Comparison of ENCODE assay signal across 20 cellular contexts in genomic region chr10:11827414-11827813, GRCh38. TPM values are rescaled to one million over a fixed set of nuclear protein-coding genes. Genes with fewer than 3 reads are reported as not detected.
DNase-seq lines count a peak whose midpoint lies in the region; ATAC-seq and TF ChIP-seq lines count a peak whose summit lies in the region.
"Had no signal": no experiment of that assay in that cellular context is flagged by ENCODE, and none has a peak within 500 bp of the region (broad histone marks: within the 10 kb centered on the region; RNA-seq: fewer than 3 reads in every experiment).

No MANE protein-coding gene starts in this region.

- H3K27me3 ChIP-seq in PC-3 (ENCODE audit: low read length) (no peaks in the 10 kb centered on the region), right lobe of liver (no peaks in the 10 kb centered on the region), trophoblast cell (ENCODE audit: insufficient read depth, low read length) (no peaks in the 10 kb centered on the region), Karpas-422 (ENCODE audit: low read length) (no peaks in the 10 kb centered on the region), body of pancreas (no peaks in the 10 kb centered on the region)

- no peak overlapping the region for H2AK5ac ChIP-seq in trophoblast cell (ENCODE audit: low read length)

- TF ChIP-seq CTCF in PC-3 (conservative IDR thresholded peaks at IDR 0.05; ENCODE audit: low read depth, low read length) (no peak), right lobe of liver (IDR thresholded peaks at IDR 0.05) (no peak), body of pancreas (IDR thresholded peaks at IDR 0.05) (no peak)

- H3K9me3 ChIP-seq in PC-3 (ENCODE audit: low read length) (no peaks in the 10 kb centered on the region), right lobe of liver (no peaks in the 10 kb centered on the region), trophoblast cell (ENCODE audit: insufficient read depth, low read depth, low read length) (no peaks in the 10 kb centered on the region), Karpas-422 (ENCODE audit: low read length) (no peaks in the 10 kb centered on the region), body of pancreas (no peaks in the 10 kb centered on the region)
- H3K9me3 ChIP-seq: A549 had no signal

- H3K14ac ChIP-seq in trophoblast cell (ENCODE audit: low read length), result no peak overlapping the region

- H4K91ac ChIP-seq in trophoblast cell (ENCODE audit: low read depth, low read length), result no peak overlapping the region

- H3K9me2 ChIP-seq in PC-3 (replicated peaks; ENCODE audit: low read length) (no peaks in the 10 kb centered on the region), Karpas-422 (replicated peaks; ENCODE audit: insufficient read depth, low read length) (no peaks in the 10 kb centered on the region)

- ATAC-seq in PC-3 (no peak), left lobe of liver (peak; percentile 19), right lobe of liver (peak in 3 of 4 donors; percentile 4 to 35 (median 8)), GM18907 (IDR thresholded peaks at IDR 0.05; ENCODE audit: unreplicated experiment) (no peak), GM19351 (IDR thresholded peaks at IDR 0.05; ENCODE audit: unreplicated experiment) (no peak), body of pancreas (no peak)
- ATAC-seq: A549, GM23338, HCT116 had no signal

- no peak overlapping the region for H4K12ac ChIP-seq in trophoblast cell (ENCODE audit: low read depth, low read length)

- H3K4me1 ChIP-seq in PC-3 (ENCODE audit: insufficient read depth, low read length) (peaks cover 32% of the 10 kb centered on the region), right lobe of liver (peaks cover 0 to 59% (median 12%) of the 10 kb centered on the region in 4 donors), trophoblast cell (ENCODE audit: control insufficient read depth in 1 of 2, insufficient read depth in 2 of 2, low read length in 2 of 2) (peaks cover 8 to 9% of the 10 kb centered on the region in 2 experiments), Karpas-422 (ENCODE audit: low read length) (peaks cover 12% of the 10 kb centered on the region), body of pancreas (peaks cover 54% of the 10 kb centered on the region)

- H3K9ac ChIP-seq in PC-3 (ENCODE audit: low read length) (no peak overlapping the region), trophoblast cell (ENCODE audit: low read length) (no peak overlapping the region), Karpas-422 (ENCODE audit: low read length) (no peak overlapping the region)

- H3K27ac ChIP-seq in PC-3 (ENCODE audit: low read length) (no peak overlapping the region), right lobe of liver (peak overlapping the region; percentile 95 to 97 (median 96)), trophoblast cell (ENCODE audit: low read depth, low read length) (no peak overlapping the region), Karpas-422 (ENCODE audit: low read length) (no peak overlapping the region), body of pancreas (no peak overlapping the region)
- H3K27ac ChIP-seq: A549 had no signal

- no peak overlapping the region for H3K23ac ChIP-seq in trophoblast cell (ENCODE audit: low read length)

- H3K4me3 ChIP-seq in PC-3 (ENCODE audit: low read length) (peak overlapping the region; percentile 15; the same call in 1 of the 2 replicates), right lobe of liver (peak overlapping the region in 2 of 3 donors; percentile 23 to 83), trophoblast cell (ENCODE audit: low read depth, low read length) (no peak overlapping the region), Karpas-422 (ENCODE audit: low read length) (no peak overlapping the region), body of pancreas (no peak overlapping the region)
- H3K4me3 ChIP-seq: A549, GM23338 had no signal

- 25% methylated on average over 5 of the region's 6 CpGs for WGBS in right lobe of liver (ENCODE audit: insufficient coverage, low coverage, low lambda C conversion rate, missing lambda C conversion rate)
- WGBS in trophoblast cell (ENCODE audit: extremely low coverage, insufficient coverage, insufficient read length), result no CpG with 5 or more reads among the region's 6 CpGs
- WGBS in body of pancreas, 2 donors, result 74 to 87% methylated on average over 6 of the region's 6 CpGs

- CTCF ChIA-PET in PC-3 (lab: Charles Lee), result interaction anchor here (0.9 to 1.1 kb wide), 2 partner anchors 33 kb away, joined by 3 to 5 read pairs; no protein-coding TSS in a partner anchor

- peaks cover 8% of the 10 kb centered on the region for H3K79me1 ChIP-seq in trophoblast cell (ENCODE audit: low read length)

- H2BK12ac ChIP-seq in trophoblast cell (ENCODE audit: low read length), result no peak overlapping the region

- POLR2A ChIA-PET in PC-3 (lab: Charles Lee; ENCODE audit: unreplicated experiment), result no interaction called here

- H4K20me1 ChIP-seq in PC-3 (ENCODE audit: low read length) (peaks cover 12% of the 10 kb centered on the region; the same call in 1 of the 2 replicates), Karpas-422 (ENCODE audit: insufficient read depth, low read depth, low read length) (no peaks in the 10 kb centered on the region)

- no peak overlapping the region for H4K8ac ChIP-seq in trophoblast cell (ENCODE audit: low read depth, low read length)

- H3K4ac ChIP-seq in trophoblast cell (ENCODE audit: low read depth, low read length), result peak overlapping the region; percentile 39

- intact Hi-C loops in PC-3 (cut with micrococcal nuclease), result no loop called here
- intact Hi-C loops in right lobe of liver (cut with DNase I), result no loop called here
- intact Hi-C loops in body of pancreas (cut with DNase I), result no loop called here

- no TSS peak for BruUV-seq in PC-3 (replicated peaks; lab: Mats Ljungman, UMichigan)

- H3K36me3 ChIP-seq in PC-3 (ENCODE audit: low read depth, low read length), result no peaks in the 10 kb centered on the region
- no peaks in the 10 kb centered on the region for H3K36me3 ChIP-seq in right lobe of liver
- H3K36me3 ChIP-seq in trophoblast cell (ENCODE audit: control insufficient read depth in 1 of 2, insufficient read depth in 2 of 2, low read length in 2 of 2), result peaks cover 0 to 2% of the 10 kb centered on the region in 2 experiments
- no peaks in the 10 kb centered on the region for H3K36me3 ChIP-seq in Karpas-422 (ENCODE audit: insufficient read depth, low read length)
- H3K36me3 ChIP-seq in body of pancreas (replicated peaks in 1 of 2; ENCODE audit: insufficient read depth in 1 of 2, low read depth in 2 of 2), result no peaks in the 10 kb centered on the region

- no peak overlapping the region for H2BK5ac ChIP-seq in trophoblast cell (ENCODE audit: low read depth, low read length, poor library complexity)

- no peaks in the 10 kb centered on the region for H3F3A ChIP-seq in PC-3 (ENCODE audit: low read length, unreplicated experiment)

- H3K79me2 ChIP-seq in PC-3 (ENCODE audit: low read length) (peaks cover 92% of the 10 kb centered on the region), trophoblast cell (ENCODE audit: control insufficient read depth, insufficient read depth, low read length, poor library complexity) (peaks cover 9% of the 10 kb centered on the region), Karpas-422 (ENCODE audit: low read length) (no peaks in the 10 kb centered on the region)

- TF ChIP-seq POLR2A in right lobe of liver (IDR thresholded peaks at IDR 0.05) (no peak), body of pancreas (IDR thresholded peaks at IDR 0.05) (no peak)

- H3K4me2 ChIP-seq in PC-3 (ENCODE audit: low read length) (peak overlapping the region; percentile 56; the same call in 1 of the 2 replicates), trophoblast cell (ENCODE audit: low read length) (no peak overlapping the region), Karpas-422 (ENCODE audit: low read depth, low read length, poor library complexity, severe bottlenecking) (no peak overlapping the region)
- H3K4me2 ChIP-seq: A549, GM23338 had no signal

- DNase-seq in PC-3 (no peak), left lobe of liver (ENCODE audit: low spot score) (peak; percentile 66), right lobe of liver (peak in 1 of 3 donors; percentile 70), trophoblast cell (no peak), Karpas-422 (no peak), body of pancreas (no peak)
- DNase-seq: 8988T; ACHN; AML-193; C1 segment of cervical spinal cord; CD4-positive, alpha-beta memory T cell; COR-L47; DMS153; DND-41; H9 had no signal

- H3K18ac ChIP-seq in trophoblast cell (ENCODE audit: low read length), result no peak overlapping the region

- H2BK120ac ChIP-seq in trophoblast cell (ENCODE audit: insufficient read depth, low read length, poor library complexity), result no peak overlapping the region

- H2AFZ ChIP-seq in PC-3 (ENCODE audit: low read length) (no peak overlapping the region), trophoblast cell (ENCODE audit: insufficient read depth, low read length, poor library complexity) (no peak overlapping the region), Karpas-422 (ENCODE audit: low read length) (no peak overlapping the region)
- H2AFZ ChIP-seq: GM23338 had no signal

RNA-seq across cellular contexts. Expression of gene PROSER2, which starts 4.3 kb away (rescaled TPM):
- total RNA-seq in PC-3 (2014; rRNA removed) (52.5 and 66.0 TPM in 2 replicates), left lobe of liver (38.3 TPM), right lobe of liver (10 to 100 TPM; 24.5 to 65.9 (median 26.8) TPM), body of pancreas (10 to 100 TPM; 29.3 to 58.3 TPM)
- 16.0 and 17.5 TPM in 2 replicates for polyA plus RNA-seq in trophoblast cell (2013)
- total RNA-seq in Karpas-422 (2014; rRNA removed; shearing (Covaris generic); ENCODE audit: low replicate concordance), result not detected in 2 replicates

Comparison
In these comparisons a context has a peak if more than half of its experiments do, and no peak if none do; other contexts are left out.
1. ATAC-seq: peak in left lobe of liver (single experiment) and right lobe of liver (3 of 4); none in PC-3 (single experiment), GM18907 (single experiment), GM19351 (single experiment) and body of pancreas (single experiment).
2. H3K27ac ChIP-seq: peak in right lobe of liver (3 of 3); none in PC-3 (single experiment), trophoblast cell (single experiment), Karpas-422 (single experiment) and body of pancreas (0 of 4).
3. H3K4me3 ChIP-seq: peak in PC-3 (single experiment) and right lobe of liver (2 of 3); none in trophoblast cell (single experiment), Karpas-422 (single experiment) and body of pancreas (0 of 2).
4. RNA of gene PROSER2, which starts 4.3 kb away (total RNA-seq): 29.3 to 58.3 TPM in body of pancreas, 52.5 to 66.0 TPM in PC-3, 38.3 TPM in left lobe of liver (single experiment) and 24.5 to 65.9 TPM in right lobe of liver; not detected in Karpas-422; every median in the first group is over 10 times any median in the second.